8 cellular contexts compared by ENCODE assay signal in the genomic region with DNA sequence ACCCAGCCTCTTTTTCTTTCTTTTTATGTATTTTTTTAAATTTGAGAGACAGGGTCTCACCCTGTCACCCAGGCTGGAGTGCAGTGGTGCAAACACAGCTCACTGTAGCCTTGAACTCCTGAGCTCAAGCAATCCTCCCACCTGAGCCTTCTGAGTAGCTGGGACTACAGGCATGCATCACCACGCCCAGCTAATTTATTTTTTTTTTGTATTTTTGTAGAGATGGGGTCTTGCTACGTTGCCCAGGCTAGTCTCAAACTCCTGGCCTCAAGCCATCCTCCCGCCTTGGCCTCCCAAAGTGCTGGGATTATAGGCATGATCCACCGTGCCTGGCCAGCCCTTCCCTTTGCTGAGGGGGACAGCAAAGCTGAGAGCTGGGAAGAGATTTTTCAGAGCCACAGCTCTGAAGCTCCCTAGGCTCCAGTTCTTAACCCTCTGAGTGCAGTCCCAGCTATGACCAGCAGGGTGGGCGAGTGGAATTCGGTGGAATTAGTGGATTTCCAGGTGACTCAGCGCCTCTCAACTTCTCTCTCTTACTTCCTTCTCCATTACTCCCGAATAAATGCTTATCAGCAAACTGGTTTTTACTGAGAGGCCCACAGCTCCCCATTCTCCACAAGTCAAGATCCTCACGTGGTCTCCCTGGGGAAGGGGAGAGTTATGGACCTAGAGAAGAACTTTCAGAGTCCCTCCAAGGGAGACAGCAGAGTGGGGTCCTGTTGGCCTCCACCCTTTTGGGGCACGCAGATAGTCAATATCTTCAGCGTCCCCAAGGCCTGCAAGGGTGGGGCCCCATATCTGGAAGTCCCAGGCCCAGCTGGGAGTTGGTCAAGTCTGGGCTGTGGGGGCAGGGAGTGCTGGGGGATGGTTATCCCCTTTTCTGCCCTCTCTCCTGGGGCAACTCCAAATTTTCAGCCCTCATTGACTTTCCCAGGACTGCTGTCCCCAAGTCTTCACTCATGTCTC. TPM values are rescaled to one million over a fixed set of nuclear protein-coding genes. Genes with fewer than 3 reads are reported as not detected.
DNase-seq lines count a peak whose midpoint lies in the region; ATAC-seq and TF ChIP-seq lines count a peak whose summit lies in the region.

No MANE protein-coding gene starts in this region.

- peak overlapping the region; percentile 87 for H3K4me3 ChIP-seq in OCI-LY3 (ENCODE audit: low read length)
- peak overlapping the region; percentile 73 to 81 for H3K4me3 ChIP-seq in muscle layer of duodenum (ENCODE audit: low read depth in 1 of 2, low read length in 2 of 2)

- peaks cover 12% of the 10 kb centered on the region for H3K27me3 Mint-ChIP-seq in activated T-cell treated with anti-CD3 and anti-CD28 coated beads, Interleukin-2, amount 50 U/mL, for 24 hours

- ATAC-seq in esophagus mucosa (peak; percentile 45), HG03442 (IDR thresholded peaks at IDR 0.05; ENCODE audit: unreplicated experiment) (no peak)

- H3K27me3 ChIP-seq in OCI-LY3 (ENCODE audit: low read depth, low read length) (no peaks in the 10 kb centered on the region), muscle layer of duodenum (ENCODE audit: low read depth, low read length) (no peaks in the 10 kb centered on the region)

- H3K9me3 Mint-ChIP-seq in activated T-cell treated with anti-CD3 and anti-CD28 coated beads, Interleukin-2, amount 50 U/mL, for 24 hours, result no peaks in the 10 kb centered on the region

- peak overlapping the region; percentile 78 for H3K4me3 Mint-ChIP-seq in activated T-cell treated with anti-CD3 and anti-CD28 coated beads, Interleukin-2, amount 50 U/mL, for 24 hours

- peak overlapping the region; percentile 78; the same call in 1 of the 2 replicates for H3K9ac ChIP-seq in OCI-LY3 (ENCODE audit: low read length)

- H3K79me2 ChIP-seq in OCI-LY3 (ENCODE audit: low read length), result no peaks in the 10 kb centered on the region

- TF ChIP-seq CTCF in OCI-LY3 (IDR thresholded peaks at IDR 0.05; ENCODE audit: low read depth, low read length), result peak; percentile 60

- DNase-seq in COLO668 (lab: John Stamatoyannopoulos, UW; ENCODE audit: unreplicated experiment) (peak; percentile 73), HuH-7 (ENCODE audit: low spot score) (peak; percentile 85)
- peak; percentile 80 for DNase-seq in activated T-cell treated with anti-CD3 and anti-CD28 coated beads, Interleukin-2, amount 50 U/mL, for 24 hours
- peak; percentile 64 for DNase-seq in stimulated activated CD8-positive, alpha-beta memory T cell treated with anti-CD3 and anti-CD28 coated beads, Interleukin-7, amount 100 ng/mL, for 24 hours (ENCODE audit: low read depth)

- H3K27ac ChIP-seq in OCI-LY3 (ENCODE audit: low read length) (no peak overlapping the region), muscle layer of duodenum (ENCODE audit: low read length) (peak overlapping the region; percentile 97)

- no peaks in the 10 kb centered on the region for H3K36me3 ChIP-seq in OCI-LY3 (replicated peaks; ENCODE audit: low read depth, low read length)
- no peaks in the 10 kb centered on the region for H3K36me3 ChIP-seq in muscle layer of duodenum (ENCODE audit: control insufficient read depth in 1 of 2, insufficient read depth in 2 of 2, low read length in 2 of 2)

- H3K4me1 ChIP-seq in OCI-LY3 (ENCODE audit: low read length) (peaks cover 33% of the 10 kb centered on the region), muscle layer of duodenum (ENCODE audit: control insufficient read depth in 1 of 2, insufficient read depth in 2 of 2, low read length in 2 of 2) (peaks cover 13 to 32% of the 10 kb centered on the region in 2 donors)

- no peaks in the 10 kb centered on the region for H3K9me3 ChIP-seq in OCI-LY3 (ENCODE audit: insufficient read depth, low read length)
- no peaks in the 10 kb centered on the region for H3K9me3 ChIP-seq in muscle layer of duodenum (ENCODE audit: control insufficient read depth in 1 of 2, low read length in 2 of 2)

- peak overlapping the region; percentile 80 for H3K4me2 ChIP-seq in OCI-LY3 (ENCODE audit: low read length)

- no peaks in the 10 kb centered on the region for H4K20me1 ChIP-seq in OCI-LY3 (ENCODE audit: insufficient read depth, low read length)

- H3K4me1 Mint-ChIP-seq in activated T-cell treated with anti-CD3 and anti-CD28 coated beads, Interleukin-2, amount 50 U/mL, for 24 hours (ENCODE audit: low read depth), result peaks cover 34% of the 10 kb centered on the region

- H2AFZ ChIP-seq in OCI-LY3 (ENCODE audit: low read depth, low read length), result no peak overlapping the region

- peaks cover 3% of the 10 kb centered on the region for H3K36me3 Mint-ChIP-seq in activated T-cell treated with anti-CD3 and anti-CD28 coated beads, Interleukin-2, amount 50 U/mL, for 24 hours (ENCODE audit: low read depth)

- peak overlapping the region; percentile 94 for H3K27ac Mint-ChIP-seq in activated T-cell treated with anti-CD3 and anti-CD28 coated beads, Interleukin-2, amount 50 U/mL, for 24 hours

RNA-seq across cellular contexts. Expression of gene BLVRB, which starts 1.2 kb away (rescaled TPM):
- total RNA-seq in esophagus mucosa, result 119 TPM

RNA-seq across cellular contexts. Expression of gene SPTBN4, which starts 2.5 kb away (rescaled TPM):
- total RNA-seq in esophagus mucosa, result 0.20 TPM

RNA-seq across cellular contexts. Expression of gene SERTAD3, which starts 20.2 kb away (rescaled TPM):
- total RNA-seq in esophagus mucosa, result 20.7 TPM

RNA-seq across cellular contexts. Expression of gene SERTAD1, which starts 38.5 kb away (rescaled TPM):
- 14.7 TPM for total RNA-seq in esophagus mucosa

RNA-seq across cellular contexts. Expression of gene PRX, which starts 51.2 kb away (rescaled TPM):
- total RNA-seq in esophagus mucosa, result 0.80 TPM
